Comparison of ENCODE assay signal across 1 cellular context in the genomic region with DNA sequence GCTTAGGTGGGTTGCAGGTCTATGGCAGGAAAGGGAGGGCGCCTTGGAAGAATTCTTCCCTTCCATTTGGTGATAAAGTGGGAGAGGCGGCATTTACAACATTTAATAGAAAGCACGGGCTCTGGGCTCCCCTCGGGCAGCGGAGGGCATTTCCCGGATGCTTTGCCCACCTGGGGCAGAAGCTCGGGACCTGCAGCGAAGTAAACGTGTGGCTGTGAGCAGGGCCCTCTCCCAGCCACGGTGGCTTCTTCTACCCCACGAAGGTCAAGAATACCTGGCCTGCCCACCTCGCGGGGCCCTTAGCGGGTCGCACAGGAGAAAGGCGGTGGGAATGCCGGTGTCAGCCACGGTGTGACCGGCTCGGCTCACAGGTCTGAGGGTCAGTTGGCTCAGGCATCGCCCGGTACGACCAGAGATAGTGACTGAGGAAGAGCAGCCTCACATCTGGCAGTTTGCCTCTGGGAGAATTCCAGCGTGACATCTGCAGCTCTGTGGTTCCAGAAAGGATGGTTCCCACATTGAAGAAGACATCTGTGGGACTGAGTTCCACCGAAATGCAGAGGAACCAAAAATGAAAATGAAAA.
TF ChIP-seq lines count a peak whose summit lies in the region.

No MANE protein-coding gene starts in this region.

TF ChIP-seq in HepG2, 621 proteins besides CTCF, POLR2A, EP300 and RAD21 (continues in another document):
- TF ChIP-seq ZNF563 (CRISPR knock-in tag; IDR thresholded peaks at IDR 0.05) = no peak
- TF ChIP-seq PAWR (CRISPR knock-in tag; IDR thresholded peaks at IDR 0.05; ENCODE audit: borderline replicate concordance) = no peak
- TF ChIP-seq ZNF546 (CRISPR knock-in tag; conservative IDR thresholded peaks at IDR 0.05) = no peak
- TF ChIP-seq RARA (CRISPR knock-in tag; IDR thresholded peaks at IDR 0.05) = 0 out of 2 replicates have a peak, but pooled peaks have one; percentile 0
- 0 out of 2 replicates have a peak, but pooled peaks have one; percentile 39 for TF ChIP-seq KLF13 (CRISPR knock-in tag; IDR thresholded peaks at IDR 0.05)
- TF ChIP-seq PLRG1 (conservative IDR thresholded peaks at IDR 0.05) = no peak
- TF ChIP-seq ZNF3 (CRISPR knock-in tag; IDR thresholded peaks at IDR 0.05) = no peak
- TF ChIP-seq MAFF (IDR thresholded peaks at IDR 0.05; ENCODE audit: low read depth, low read length) = no peak
- TF ChIP-seq SMAD3 (CRISPR knock-in tag; IDR thresholded peaks at IDR 0.05) = 0 out of 2 replicates have a peak, but pooled peaks have one; percentile 35
- TF ChIP-seq, protein P1, sequence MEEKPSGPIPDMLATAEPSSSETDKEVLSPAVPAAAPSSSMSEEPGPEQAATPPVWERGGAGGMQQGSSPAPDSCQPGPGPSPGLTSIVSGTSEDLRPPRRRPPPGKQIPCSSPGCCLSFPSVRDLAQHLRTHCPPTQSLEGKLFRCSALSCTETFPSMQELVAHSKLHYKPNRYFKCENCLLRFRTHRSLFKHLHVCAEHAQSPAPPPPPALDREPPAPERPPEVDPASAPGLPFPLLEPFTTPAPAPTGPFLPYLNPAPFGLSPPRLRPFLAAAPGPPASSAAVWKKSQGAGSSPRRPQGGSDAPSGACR (CRISPR knock-in tag; IDR thresholded peaks at IDR 0.05) = no peak
- TF ChIP-seq, protein P2, sequence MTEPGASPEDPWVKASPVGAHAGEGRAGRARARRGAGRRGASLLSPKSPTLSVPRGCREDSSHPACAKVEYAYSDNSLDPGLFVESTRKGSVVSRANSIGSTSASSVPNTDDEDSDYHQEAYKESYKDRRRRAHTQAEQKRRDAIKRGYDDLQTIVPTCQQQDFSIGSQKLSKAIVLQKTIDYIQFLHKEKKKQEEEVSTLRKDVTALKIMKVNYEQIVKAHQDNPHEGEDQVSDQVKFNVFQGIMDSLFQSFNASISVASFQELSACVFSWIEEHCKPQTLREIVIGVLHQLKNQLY (CRISPR knock-in tag; IDR thresholded peaks at IDR 0.05) = no peak
- TF ChIP-seq, protein P3, sequence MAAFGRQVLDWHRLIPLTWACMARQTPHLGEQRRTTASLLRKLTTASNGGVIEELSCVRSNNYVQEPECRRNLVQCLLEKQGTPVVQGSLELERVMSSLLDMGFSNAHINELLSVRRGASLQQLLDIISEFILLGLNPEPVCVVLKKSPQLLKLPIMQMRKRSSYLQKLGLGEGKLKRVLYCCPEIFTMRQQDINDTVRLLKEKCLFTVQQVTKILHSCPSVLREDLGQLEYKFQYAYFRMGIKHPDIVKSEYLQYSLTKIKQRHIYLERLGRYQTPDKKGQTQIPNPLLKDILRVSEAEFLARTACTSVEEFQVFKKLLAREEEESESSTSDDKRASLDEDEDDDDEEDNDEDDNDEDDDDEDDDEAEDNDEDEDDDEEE (CRISPR knock-in tag; IDR thresholded peaks at IDR 0.05) = 0 out of 2 replicates have a peak, but pooled peaks have one; percentile 46
- no peak for TF ChIP-seq ZNF432 (CRISPR knock-in tag; IDR thresholded peaks at IDR 0.05; ENCODE audit: borderline replicate concordance)
- 0 out of 2 replicates have a peak, but pooled peaks have one; percentile 13 for TF ChIP-seq ZNF670 (CRISPR knock-in tag; IDR thresholded peaks at IDR 0.05; ENCODE audit: borderline replicate concordance)
- no peak for TF ChIP-seq ZNF496 (CRISPR knock-in tag; IDR thresholded peaks at IDR 0.05; ENCODE audit: insufficient replicate concordance)
- TF ChIP-seq, protein P4, sequence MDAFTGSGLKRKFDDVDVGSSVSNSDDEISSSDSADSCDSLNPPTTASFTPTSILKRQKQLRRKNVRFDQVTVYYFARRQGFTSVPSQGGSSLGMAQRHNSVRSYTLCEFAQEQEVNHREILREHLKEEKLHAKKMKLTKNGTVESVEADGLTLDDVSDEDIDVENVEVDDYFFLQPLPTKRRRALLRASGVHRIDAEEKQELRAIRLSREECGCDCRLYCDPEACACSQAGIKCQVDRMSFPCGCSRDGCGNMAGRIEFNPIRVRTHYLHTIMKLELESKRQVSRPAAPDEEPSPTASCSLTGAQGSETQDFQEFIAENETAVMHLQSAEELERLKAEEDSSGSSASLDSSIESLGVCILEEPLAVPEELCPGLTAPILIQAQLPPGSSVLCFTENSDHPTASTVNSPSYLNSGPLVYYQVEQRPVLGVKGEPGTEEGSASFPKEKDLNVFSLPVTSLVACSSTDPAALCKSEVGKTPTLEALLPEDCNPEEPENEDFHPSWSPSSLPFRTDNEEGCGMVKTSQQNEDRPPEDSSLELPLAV (CRISPR knock-in tag; conservative IDR thresholded peaks at IDR 0.05; ENCODE audit: low read depth) = no peak
- TF ChIP-seq, protein P5, sequence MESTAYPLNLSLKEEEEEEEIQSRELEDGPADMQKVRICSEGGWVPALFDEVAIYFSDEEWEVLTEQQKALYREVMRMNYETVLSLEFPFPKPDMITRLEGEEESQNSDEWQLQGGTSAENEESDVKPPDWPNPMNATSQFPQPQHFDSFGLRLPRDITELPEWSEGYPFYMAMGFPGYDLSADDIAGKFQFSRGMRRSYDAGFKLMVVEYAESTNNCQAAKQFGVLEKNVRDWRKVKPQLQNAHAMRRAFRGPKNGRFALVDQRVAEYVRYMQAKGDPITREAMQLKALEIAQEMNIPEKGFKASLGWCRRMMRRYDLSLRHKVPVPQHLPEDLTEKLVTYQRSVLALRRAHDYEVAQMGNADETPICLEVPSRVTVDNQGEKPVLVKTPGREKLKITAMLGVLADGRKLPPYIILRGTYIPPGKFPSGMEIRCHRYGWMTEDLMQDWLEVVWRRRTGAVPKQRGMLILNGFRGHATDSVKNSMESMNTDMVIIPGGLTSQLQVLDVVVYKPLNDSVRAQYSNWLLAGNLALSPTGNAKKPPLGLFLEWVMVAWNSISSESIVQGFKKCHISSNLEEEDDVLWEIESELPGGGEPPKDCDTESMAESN (CRISPR knock-in tag; conservative IDR thresholded peaks at IDR 0.05) = no peak
- 0 out of 2 replicates have a peak, but pooled peaks have one; percentile 37 for TF ChIP-seq NFATC3 (CRISPR knock-in tag; IDR thresholded peaks at IDR 0.05)
- no peak for TF ChIP-seq TARDBP (CRISPR knock-in tag; IDR thresholded peaks at IDR 0.05)
- TF ChIP-seq, protein P6, sequence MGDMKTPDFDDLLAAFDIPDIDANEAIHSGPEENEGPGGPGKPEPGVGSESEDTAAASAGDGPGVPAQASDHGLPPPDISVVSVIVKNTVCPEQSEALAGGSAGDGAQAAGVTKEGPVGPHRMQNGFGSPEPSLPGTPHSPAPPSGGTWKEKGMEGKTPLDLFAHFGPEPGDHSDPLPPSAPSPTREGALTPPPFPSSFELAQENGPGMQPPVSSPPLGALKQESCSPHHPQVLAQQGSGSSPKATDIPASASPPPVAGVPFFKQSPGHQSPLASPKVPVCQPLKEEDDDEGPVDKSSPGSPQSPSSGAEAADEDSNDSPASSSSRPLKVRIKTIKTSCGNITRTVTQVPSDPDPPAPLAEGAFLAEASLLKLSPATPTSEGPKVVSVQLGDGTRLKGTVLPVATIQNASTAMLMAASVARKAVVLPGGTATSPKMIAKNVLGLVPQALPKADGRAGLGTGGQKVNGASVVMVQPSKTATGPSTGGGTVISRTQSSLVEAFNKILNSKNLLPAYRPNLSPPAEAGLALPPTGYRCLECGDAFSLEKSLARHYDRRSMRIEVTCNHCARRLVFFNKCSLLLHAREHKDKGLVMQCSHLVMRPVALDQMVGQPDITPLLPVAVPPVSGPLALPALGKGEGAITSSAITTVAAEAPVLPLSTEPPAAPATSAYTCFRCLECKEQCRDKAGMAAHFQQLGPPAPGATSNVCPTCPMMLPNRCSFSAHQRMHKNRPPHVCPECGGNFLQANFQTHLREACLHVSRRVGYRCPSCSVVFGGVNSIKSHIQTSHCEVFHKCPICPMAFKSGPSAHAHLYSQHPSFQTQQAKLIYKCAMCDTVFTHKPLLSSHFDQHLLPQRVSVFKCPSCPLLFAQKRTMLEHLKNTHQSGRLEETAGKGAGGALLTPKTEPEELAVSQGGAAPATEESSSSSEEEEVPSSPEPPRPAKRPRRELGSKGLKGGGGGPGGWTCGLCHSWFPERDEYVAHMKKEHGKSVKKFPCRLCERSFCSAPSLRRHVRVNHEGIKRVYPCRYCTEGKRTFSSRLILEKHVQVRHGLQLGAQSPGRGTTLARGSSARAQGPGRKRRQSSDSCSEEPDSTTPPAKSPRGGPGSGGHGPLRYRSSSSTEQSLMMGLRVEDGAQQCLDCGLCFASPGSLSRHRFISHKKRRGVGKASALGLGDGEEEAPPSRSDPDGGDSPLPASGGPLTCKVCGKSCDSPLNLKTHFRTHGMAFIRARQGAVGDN (CRISPR knock-in tag; IDR thresholded peaks at IDR 0.05) = peak; percentile 36
- no peak for TF ChIP-seq RCOR2 (CRISPR knock-in tag; IDR thresholded peaks at IDR 0.05)
- no peak for TF ChIP-seq EZH2 (conservative IDR thresholded peaks at IDR 0.05; ENCODE audit: low read depth, low read length)
- no peak for TF ChIP-seq ZNF780A (CRISPR knock-in tag; IDR thresholded peaks at IDR 0.05)
- TF ChIP-seq ZNF616 (CRISPR knock-in tag; IDR thresholded peaks at IDR 0.05; ENCODE audit: low read depth) = no peak
- TF ChIP-seq CCDC6 (CRISPR knock-in tag; IDR thresholded peaks at IDR 0.05) = 0 out of 2 replicates have a peak, but pooled peaks have one; percentile 24
- TF ChIP-seq ZNF510 (CRISPR knock-in tag; IDR thresholded peaks at IDR 0.05; ENCODE audit: low read depth) = no peak
- no peak for TF ChIP-seq ZNF33A (CRISPR knock-in tag; IDR thresholded peaks at IDR 0.05; ENCODE audit: borderline replicate concordance)
- peak; percentile 40; the same call in 1 of the 2 replicates for TF ChIP-seq ZNF446 (CRISPR knock-in tag; IDR thresholded peaks at IDR 0.05)
- no peak for TF ChIP-seq SATB2 (CRISPR knock-in tag; IDR thresholded peaks at IDR 0.05)
- no peak for TF ChIP-seq NFYC (CRISPR knock-in tag; IDR thresholded peaks at IDR 0.05)
- 0 out of 2 replicates have a peak, but pooled peaks have one; percentile 3 for TF ChIP-seq ZNF556 (CRISPR knock-in tag; IDR thresholded peaks at IDR 0.05; ENCODE audit: borderline replicate concordance)
- TF ChIP-seq SAP130 (CRISPR knock-in tag; IDR thresholded peaks at IDR 0.05; ENCODE audit: low read depth) = no peak
- TF ChIP-seq ZNF644 (CRISPR knock-in tag; IDR thresholded peaks at IDR 0.05; ENCODE audit: low read depth) = no peak
- no peak for TF ChIP-seq SOX5 (CRISPR knock-in tag; IDR thresholded peaks at IDR 0.05; ENCODE audit: borderline replicate concordance)
- TF ChIP-seq, protein P7, sequence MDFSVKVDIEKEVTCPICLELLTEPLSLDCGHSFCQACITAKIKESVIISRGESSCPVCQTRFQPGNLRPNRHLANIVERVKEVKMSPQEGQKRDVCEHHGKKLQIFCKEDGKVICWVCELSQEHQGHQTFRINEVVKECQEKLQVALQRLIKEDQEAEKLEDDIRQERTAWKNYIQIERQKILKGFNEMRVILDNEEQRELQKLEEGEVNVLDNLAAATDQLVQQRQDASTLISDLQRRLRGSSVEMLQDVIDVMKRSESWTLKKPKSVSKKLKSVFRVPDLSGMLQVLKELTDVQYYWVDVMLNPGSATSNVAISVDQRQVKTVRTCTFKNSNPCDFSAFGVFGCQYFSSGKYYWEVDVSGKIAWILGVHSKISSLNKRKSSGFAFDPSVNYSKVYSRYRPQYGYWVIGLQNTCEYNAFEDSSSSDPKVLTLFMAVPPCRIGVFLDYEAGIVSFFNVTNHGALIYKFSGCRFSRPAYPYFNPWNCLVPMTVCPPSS (IDR thresholded peaks at IDR 0.05) = no peak
- TF ChIP-seq ZNF724P (CRISPR knock-in tag; IDR thresholded peaks at IDR 0.05; ENCODE audit: borderline replicate concordance) = no peak
- peak; percentile 3 for TF ChIP-seq IKZF4 (CRISPR knock-in tag; IDR thresholded peaks at IDR 0.05; ENCODE audit: borderline replicate concordance, low read depth, not compliant biosample characterization)
- TF ChIP-seq, protein P8, sequence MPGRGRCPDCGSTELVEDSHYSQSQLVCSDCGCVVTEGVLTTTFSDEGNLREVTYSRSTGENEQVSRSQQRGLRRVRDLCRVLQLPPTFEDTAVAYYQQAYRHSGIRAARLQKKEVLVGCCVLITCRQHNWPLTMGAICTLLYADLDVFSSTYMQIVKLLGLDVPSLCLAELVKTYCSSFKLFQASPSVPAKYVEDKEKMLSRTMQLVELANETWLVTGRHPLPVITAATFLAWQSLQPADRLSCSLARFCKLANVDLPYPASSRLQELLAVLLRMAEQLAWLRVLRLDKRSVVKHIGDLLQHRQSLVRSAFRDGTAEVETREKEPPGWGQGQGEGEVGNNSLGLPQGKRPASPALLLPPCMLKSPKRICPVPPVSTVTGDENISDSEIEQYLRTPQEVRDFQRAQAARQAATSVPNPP (CRISPR knock-in tag; IDR thresholded peaks at IDR 0.05) = no peak
- TF ChIP-seq, protein P9, sequence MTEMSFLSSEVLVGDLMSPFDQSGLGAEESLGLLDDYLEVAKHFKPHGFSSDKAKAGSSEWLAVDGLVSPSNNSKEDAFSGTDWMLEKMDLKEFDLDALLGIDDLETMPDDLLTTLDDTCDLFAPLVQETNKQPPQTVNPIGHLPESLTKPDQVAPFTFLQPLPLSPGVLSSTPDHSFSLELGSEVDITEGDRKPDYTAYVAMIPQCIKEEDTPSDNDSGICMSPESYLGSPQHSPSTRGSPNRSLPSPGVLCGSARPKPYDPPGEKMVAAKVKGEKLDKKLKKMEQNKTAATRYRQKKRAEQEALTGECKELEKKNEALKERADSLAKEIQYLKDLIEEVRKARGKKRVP (CRISPR knock-in tag; IDR thresholded peaks at IDR 0.05) = no peak
- TF ChIP-seq ZNF292 (CRISPR knock-in tag; IDR thresholded peaks at IDR 0.05; ENCODE audit: borderline replicate concordance, low read depth) = no peak
- TF ChIP-seq HOXA9 (CRISPR knock-in tag; IDR thresholded peaks at IDR 0.05; ENCODE audit: borderline replicate concordance) = no peak
- TF ChIP-seq, protein P10, sequence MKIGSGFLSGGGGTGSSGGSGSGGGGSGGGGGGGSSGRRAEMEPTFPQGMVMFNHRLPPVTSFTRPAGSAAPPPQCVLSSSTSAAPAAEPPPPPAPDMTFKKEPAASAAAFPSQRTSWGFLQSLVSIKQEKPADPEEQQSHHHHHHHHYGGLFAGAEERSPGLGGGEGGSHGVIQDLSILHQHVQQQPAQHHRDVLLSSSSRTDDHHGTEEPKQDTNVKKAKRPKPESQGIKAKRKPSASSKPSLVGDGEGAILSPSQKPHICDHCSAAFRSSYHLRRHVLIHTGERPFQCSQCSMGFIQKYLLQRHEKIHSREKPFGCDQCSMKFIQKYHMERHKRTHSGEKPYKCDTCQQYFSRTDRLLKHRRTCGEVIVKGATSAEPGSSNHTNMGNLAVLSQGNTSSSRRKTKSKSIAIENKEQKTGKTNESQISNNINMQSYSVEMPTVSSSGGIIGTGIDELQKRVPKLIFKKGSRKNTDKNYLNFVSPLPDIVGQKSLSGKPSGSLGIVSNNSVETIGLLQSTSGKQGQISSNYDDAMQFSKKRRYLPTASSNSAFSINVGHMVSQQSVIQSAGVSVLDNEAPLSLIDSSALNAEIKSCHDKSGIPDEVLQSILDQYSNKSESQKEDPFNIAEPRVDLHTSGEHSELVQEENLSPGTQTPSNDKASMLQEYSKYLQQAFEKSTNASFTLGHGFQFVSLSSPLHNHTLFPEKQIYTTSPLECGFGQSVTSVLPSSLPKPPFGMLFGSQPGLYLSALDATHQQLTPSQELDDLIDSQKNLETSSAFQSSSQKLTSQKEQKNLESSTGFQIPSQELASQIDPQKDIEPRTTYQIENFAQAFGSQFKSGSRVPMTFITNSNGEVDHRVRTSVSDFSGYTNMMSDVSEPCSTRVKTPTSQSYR (CRISPR knock-in tag; IDR thresholded peaks at IDR 0.05; ENCODE audit: borderline replicate concordance) = no peak
- TF ChIP-seq MZF1 (CRISPR knock-in tag; IDR thresholded peaks at IDR 0.05; ENCODE audit: borderline replicate concordance) = no peak
- peak; percentile 6; the same call in 1 of the 2 replicates for TF ChIP-seq ZFY (CRISPR knock-in tag; IDR thresholded peaks at IDR 0.05)
- TF ChIP-seq ETV5 (CRISPR knock-in tag; IDR thresholded peaks at IDR 0.05; ENCODE audit: borderline replicate concordance) = peak; percentile 5; the same call in 1 of the 2 replicates
- 0 out of 2 replicates have a peak, but pooled peaks have one; percentile 13 for TF ChIP-seq ZMAT3 (CRISPR knock-in tag; conservative IDR thresholded peaks at IDR 0.05)
- no peak for TF ChIP-seq LCORL (IDR thresholded peaks at IDR 0.05)
- TF ChIP-seq LCORL (CRISPR knock-in tag; IDR thresholded peaks at IDR 0.05) = peak; percentile 46; the same call in 1 of the 2 replicates
